Comparison of ENCODE assay signal across 1 cellular context in genomic region chr17:40103742-40104095, GRCh38.
TF ChIP-seq lines count a peak whose summit lies in the region.

No MANE protein-coding gene starts in this region.

TF ChIP-seq in H1, 55 proteins besides CTCF, POLR2A, EP300 and RAD21:
- no peak for TF ChIP-seq ASH2L (IDR thresholded peaks at IDR 0.05; ENCODE audit: low read length)
- TF ChIP-seq CREB1 (IDR thresholded peaks at IDR 0.05): no peak
- TF ChIP-seq TEAD4 (IDR thresholded peaks at IDR 0.05; ENCODE audit: low read depth, low read length): no peak
- no peak for TF ChIP-seq SRF (IDR thresholded peaks at IDR 0.05; ENCODE audit: low read depth, low read length)
- TF ChIP-seq E2F6 (IDR thresholded peaks at IDR 0.05): no peak
- TF ChIP-seq USF2 (IDR thresholded peaks at IDR 0.05; ENCODE audit: low read length): no peak
- TF ChIP-seq CEBPB (IDR thresholded peaks at IDR 0.05; ENCODE audit: low read depth, low read length): no peak
- no peak for TF ChIP-seq SP4 (IDR thresholded peaks at IDR 0.05; ENCODE audit: low read length)
- TF ChIP-seq SAP30 (IDR thresholded peaks at IDR 0.05; ENCODE audit: insufficient read depth, insufficient replicate concordance, low read length): no peak
- no peak for TF ChIP-seq PHF8 (conservative IDR thresholded peaks at IDR 0.05; ENCODE audit: low read depth, low read length)
- TF ChIP-seq MAFK (IDR thresholded peaks at IDR 0.05; ENCODE audit: low read depth, low read length): no peak
